In genomic region chr14:64955297-64955696, GRCh38 we compare ENCODE assay signal across 1 cellular context.
TF ChIP-seq lines count a peak whose summit lies in the region.

No MANE protein-coding gene starts in this region.

TF ChIP-seq in H1, 55 proteins besides CTCF, POLR2A, EP300 and RAD21:
- TF ChIP-seq EZH2 (IDR thresholded peaks at IDR 0.05; ENCODE audit: low read depth, low read length, severe bottlenecking): no peak
